In genomic region chr6:56852249-56852606, GRCh38 we compare ENCODE assay signal across 8 cellular contexts.
DNase-seq lines count a peak whose midpoint lies in the region; ATAC-seq and TF ChIP-seq lines count a peak whose summit lies in the region.

No MANE protein-coding gene starts in this region.

- H3K4me3 ChIP-seq in AG04450 (ENCODE audit: low read depth, low read length) = peak overlapping the region; percentile 69
- no peak overlapping the region for H3K4me3 ChIP-seq in KMS-11 (IDR thresholded peaks at IDR 0.05; ENCODE audit: insufficient read depth, low read depth, low read length)
- peak overlapping the region; percentile 94 for H3K4me3 ChIP-seq in iPS-20b (ENCODE audit: low read length)

- no peaks in the 10 kb centered on the region for H4K20me1 ChIP-seq in KMS-11 (ENCODE audit: insufficient read depth)

- DNase-seq in AG04450 (ENCODE audit: low read depth, low spot score) (no peak), cerebellum (ENCODE audit: low spot score) (no peak), NCI-H187 treated with DMSO at 0.1 percent for 48 hours (lab: John Stamatoyannopoulos, UW) (no peak), NCI-H1694 treated with DMSO at 0.1 percent for 48 hours (lab: John Stamatoyannopoulos, UW) (no peak)

- no peaks in the 10 kb centered on the region for H3K9me3 ChIP-seq in AG04450 (ENCODE audit: control insufficient read depth, insufficient read depth, low read length)
- H3K9me3 ChIP-seq in iPS-20b (ENCODE audit: insufficient read depth, low read depth, low read length) = no peaks in the 10 kb centered on the region

- CTCF ChIA-PET in AG04450 (lab: Charles Lee) = interaction anchor here (0.6 to 4.8 kb wide), 20 partner anchors 8 to 473 kb away, joined by 3 to 78 read pairs (median 7); partner anchors contain the start of gene DST

- H3K4me1 ChIP-seq in KMS-11 (ENCODE audit: low read depth, poor library complexity, severe bottlenecking) = peaks cover 71% of the 10 kb centered on the region
- peaks cover 37% of the 10 kb centered on the region for H3K4me1 ChIP-seq in iPS-20b (ENCODE audit: insufficient read depth, low read length)

- H3K27ac ChIP-seq in AG04450 (ENCODE audit: low read depth, low read length) (peak overlapping the region; percentile 71), KMS-11 (peak overlapping the region; percentile 54), iPS-20b (ENCODE audit: low read length) (no peak overlapping the region)

- H3K9ac ChIP-seq in KMS-11 (peak overlapping the region; percentile 11; the same call in 1 of the 2 replicates), iPS-20b (ENCODE audit: low read depth, low read length) (peak overlapping the region; percentile 82; the same call in 1 of the 2 replicates)

- H3K4me2 ChIP-seq in KMS-11 = peak overlapping the region; percentile 52

- POLR2A ChIA-PET in AG04450 (lab: Yijun Ruan, JAX) = interaction anchor here (1.3 kb wide), 1 partner anchor 38 kb away, joined by 4 read pairs; no protein-coding TSS in a partner anchor

- H3K79me2 ChIP-seq in KMS-11 (ENCODE audit: insufficient read depth, low read depth) = peaks cover 25% of the 10 kb centered on the region; the same call in 1 of the 2 replicates

- no peaks in the 10 kb centered on the region for H3K27me3 ChIP-seq in AG04450 (ENCODE audit: control insufficient read depth, insufficient read depth, low read length)
- H3K27me3 ChIP-seq in KMS-11 (ENCODE audit: insufficient read depth, low read depth) = no peaks in the 10 kb centered on the region
- H3K27me3 ChIP-seq in iPS-20b (ENCODE audit: insufficient read depth, low read length) = no peaks in the 10 kb centered on the region

- TF ChIP-seq CTCF in AG04450 (IDR thresholded peaks at IDR 0.05; ENCODE audit: low read depth, low read length) (no peak), KMS-11 (conservative IDR thresholded peaks at IDR 0.05; ENCODE audit: low read depth, low read length) (no peak)

- ATAC-seq in GM21381 (IDR thresholded peaks at IDR 0.05; ENCODE audit: unreplicated experiment) = peak; percentile 11
- no peak for ATAC-seq in HG02588 (IDR thresholded peaks at IDR 0.05; ENCODE audit: unreplicated experiment)

- peak overlapping the region; percentile 15; the same call in 1 of the 2 replicates for H2AFZ ChIP-seq in KMS-11 (ENCODE audit: low read depth)

- H3K36me3 ChIP-seq in KMS-11 (ENCODE audit: insufficient read depth) = no peaks in the 10 kb centered on the region
- no peaks in the 10 kb centered on the region for H3K36me3 ChIP-seq in iPS-20b (ENCODE audit: insufficient read depth, low read depth, low read length)
